Comparison of ENCODE assay signal across 1 cellular context in genomic region chr11:96207459-96208449, GRCh38.
TF ChIP-seq lines count a peak whose summit lies in the region.

No MANE protein-coding gene starts in this region.

TF ChIP-seq in HepG2, 621 proteins besides CTCF, POLR2A, EP300 and RAD21 (continued from another document):
- no peak for TF ChIP-seq PBX2 (CRISPR knock-in tag; IDR thresholded peaks at IDR 0.05)
- TF ChIP-seq SMARCE1 (IDR thresholded peaks at IDR 0.05; ENCODE audit: borderline replicate concordance), result no peak
- peak; percentile 39; the same call in 1 of the 2 replicates for TF ChIP-seq HDAC1 (CRISPR knock-in tag; IDR thresholded peaks at IDR 0.05)
- no peak; the same call in 1 of the 2 replicates for TF ChIP-seq TFE3 (CRISPR knock-in tag; IDR thresholded peaks at IDR 0.05)
- TF ChIP-seq JUN (CRISPR knock-in tag; IDR thresholded peaks at IDR 0.05), result no peak
- TF ChIP-seq BRF2 (CRISPR knock-in tag; IDR thresholded peaks at IDR 0.05), result no peak
- peak; percentile 72; the same call in 1 of the 2 replicates for TF ChIP-seq GATA4 (IDR thresholded peaks at IDR 0.05; ENCODE audit: borderline replicate concordance, low read depth)
- TF ChIP-seq ZNF331 (CRISPR knock-in tag; IDR thresholded peaks at IDR 0.05), result 0 out of 2 replicates have a peak, but pooled peaks have one; percentile 32
- no peak for TF ChIP-seq ATRX (CRISPR knock-in tag; IDR thresholded peaks at IDR 0.05; ENCODE audit: borderline replicate concordance)
- TF ChIP-seq YEATS2 (CRISPR knock-in tag; IDR thresholded peaks at IDR 0.05; ENCODE audit: borderline replicate concordance), result 0 out of 2 replicates have a peak, but pooled peaks have one; percentile 21
- TF ChIP-seq ZNF564 (CRISPR knock-in tag; IDR thresholded peaks at IDR 0.05), result no peak
- TF ChIP-seq ZNF547 (CRISPR knock-in tag; IDR thresholded peaks at IDR 0.05), result no peak
- TF ChIP-seq ZNF747 (CRISPR knock-in tag; IDR thresholded peaks at IDR 0.05; ENCODE audit: borderline replicate concordance), result no peak
- TF ChIP-seq HOXA5 (CRISPR knock-in tag; IDR thresholded peaks at IDR 0.05), result no peak
- TF ChIP-seq ZNF317 (CRISPR knock-in tag; IDR thresholded peaks at IDR 0.05), result 0 out of 2 replicates have a peak, but pooled peaks have one; percentile 46
- no peak for TF ChIP-seq KLF6 (CRISPR knock-in tag; IDR thresholded peaks at IDR 0.05)
- peak; percentile 96 for TF ChIP-seq ETV5 (CRISPR knock-in tag; IDR thresholded peaks at IDR 0.05; ENCODE audit: borderline replicate concordance)
- TF ChIP-seq MYNN (CRISPR knock-in tag; IDR thresholded peaks at IDR 0.05; ENCODE audit: low read depth), result no peak
- TF ChIP-seq TEAD2 (CRISPR knock-in tag; IDR thresholded peaks at IDR 0.05), result no peak
- no peak for TF ChIP-seq RNF2 (conservative IDR thresholded peaks at IDR 0.05; ENCODE audit: low read depth)
- TF ChIP-seq ZNF800 (CRISPR knock-in tag; IDR thresholded peaks at IDR 0.05), result peak; percentile 44; the same call in 1 of the 2 replicates
- peak; percentile 43 for TF ChIP-seq TCF7 (IDR thresholded peaks at IDR 0.05; ENCODE audit: low read depth)
- TF ChIP-seq ZNF646 (CRISPR knock-in tag; IDR thresholded peaks at IDR 0.05), result no peak
- TF ChIP-seq SIX1 (CRISPR knock-in tag; IDR thresholded peaks at IDR 0.05; ENCODE audit: borderline replicate concordance), result peak; percentile 45; the same call in 1 of the 2 replicates
TF ChIP-seq in HepG2: peak in this region for 81.
